ENCODE assay signal across 15 cellular contexts in the genomic region with DNA sequence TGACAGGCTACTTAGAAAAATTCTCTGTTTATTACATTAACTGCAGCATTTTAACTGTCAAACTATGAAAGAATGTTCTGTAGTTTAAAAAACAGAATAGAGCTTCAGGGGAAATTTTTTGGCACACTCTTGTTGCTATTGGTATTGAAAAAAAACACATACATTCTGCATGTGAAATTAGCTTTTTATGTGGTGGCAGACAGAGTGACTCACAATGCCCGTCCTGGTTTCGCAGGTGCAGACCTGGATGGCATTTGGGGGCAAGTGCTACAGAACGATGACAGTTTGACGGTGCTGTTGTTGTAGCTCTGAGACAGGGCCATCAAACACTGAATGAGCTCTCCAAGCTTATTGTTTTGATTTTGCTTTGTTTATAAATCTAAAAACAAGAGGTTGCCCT.
DNase-seq lines count a peak whose midpoint lies in the region; ATAC-seq and TF ChIP-seq lines count a peak whose summit lies in the region.
"Had no signal": no experiment of that assay in that cellular context is flagged by ENCODE, and none has a peak within 500 bp of the region (broad histone marks: within the 10 kb centered on the region; RNA-seq: fewer than 3 reads in every experiment).

No MANE protein-coding gene starts in this region.

- no peaks in the 10 kb centered on the region for H3K9me3 Mint-ChIP-seq in T-cell
- H3K9me3 Mint-ChIP-seq: neural crest cell; stimulated activated naive B cell treated with anti-CD40 and anti-IgM and Interleukin-4, amounts not matched to agents 10 μg/mL and 1 μg/mL and 100 μg/mL, for 72 hours had no signal

- peak; percentile 87 to 98 (median 96) for ATAC-seq in T-cell (replicated peaks in 1 of 4)
- ATAC-seq: stimulated activated naive B cell treated with anti-CD40 and anti-IgM and Interleukin-4, amounts not matched to agents 10 μg/mL and 1 μg/mL and 100 μg/mL, for 72 hours had no signal

- H3K9ac ChIP-seq in mesendoderm (ENCODE audit: low read length): no peak overlapping the region
- H3K9ac ChIP-seq: GM23248 had no signal

- intact Hi-C loops in lower leg skin (cut with DNase I; ENCODE audit: low total_unique reads): no loop called here

- H2AK5ac ChIP-seq in mesendoderm (ENCODE audit: low read length): no peak overlapping the region

- no peak overlapping the region for H3K4me2 ChIP-seq in mesendoderm (ENCODE audit: low read length)

- H4K5ac ChIP-seq in mesendoderm (ENCODE audit: low read length): no peak overlapping the region

- WGBS in lower leg skin, 2 donors: 44 to 51% methylated on average over 4 of the region's 4 CpGs
- no CpG with 5 or more reads among the region's 4 CpGs for WGBS in mesendoderm (ENCODE audit: extremely low coverage, insufficient coverage, low lambda C conversion rate)

- H3K56ac ChIP-seq in mesendoderm (ENCODE audit: low read length): no peak overlapping the region

- no peaks in the 10 kb centered on the region for H3K79me1 ChIP-seq in mesendoderm (ENCODE audit: low read length)

- H4K8ac ChIP-seq in mesendoderm (ENCODE audit: low read depth, low read length): no peak overlapping the region

- H3K4me3 ChIP-seq in lower leg skin (ENCODE audit: low read depth, poor library complexity, severe bottlenecking) (no peak overlapping the region), mesendoderm (ENCODE audit: low read length) (no peak overlapping the region)
- H3K4me3 ChIP-seq: cardiac muscle cell, GM23248 had no signal

- peaks cover 19 to 28% (median 20%) of the 10 kb centered on the region in 3 donors for H3K4me1 Mint-ChIP-seq in T-cell
- H3K4me1 Mint-ChIP-seq: stimulated activated naive B cell treated with anti-CD40 and anti-IgM and Interleukin-4, amounts not matched to agents 10 μg/mL and 1 μg/mL and 100 μg/mL, for 72 hours had no signal

- CTCF ChIA-PET in T-cell (lab: Charles Lee): interaction anchor here (0.5 to 1.2 kb wide), 5 partner anchors 19 to 1817 kb away, joined by 3 to 6 read pairs (median 4); no protein-coding TSS in a partner anchor

- POLR2A ChIA-PET in T-cell (lab: Charles Lee): interaction anchor here in 1 of 2 donors (0.6 to 0.7 kb wide), 3 partner anchors 13 to 1974 kb away, joined by 3 to 4 read pairs (median 4); no protein-coding TSS in a partner anchor

- peak overlapping the region; percentile 76 to 86 for H3K27ac Mint-ChIP-seq in T-cell
- H3K27ac Mint-ChIP-seq: stimulated activated naive B cell treated with anti-CD40 and anti-IgM and Interleukin-4, amounts not matched to agents 10 μg/mL and 1 μg/mL and 100 μg/mL, for 72 hours had no signal

- peaks cover 7 to 15% of the 10 kb centered on the region in 2 donors for H3K27me3 Mint-ChIP-seq in T-cell

- TF ChIP-seq CTCF in lower leg skin (IDR thresholded peaks at IDR 0.05): no peak

- no peak overlapping the region for H3K23ac ChIP-seq in mesendoderm (ENCODE audit: low read length)

- DNase-seq in COLO829 (ENCODE audit: low spot score) (peak; percentile 35), T-cell (peak in 28 of 34 experiments; percentile 5 to 77 (median 35)), Kasumi-1 (lab: John Stamatoyannopoulos, UW) (no peak), NCI-H1048 (lab: John Stamatoyannopoulos, UW) (no peak), lower leg skin (ENCODE audit: low spot score in 2 of 2) (no peak), mesendoderm (no peak)
- DNase-seq in activated naive CD4-positive, alpha-beta T cell treated with anti-CD3 and anti-CD28 coated beads, Interleukin-2, amount 50 U/mL, for 16 hours: peak; percentile 61
- DNase-seq in stimulated activated CD4-positive, alpha-beta T cell treated with anti-CD3 and anti-CD28 coated beads, Interleukin-12 subunit alpha, Interleukin-12 subunit beta, amount 100 ng/mL, for 4 hours: peak; percentile 11
- DNase-seq: activated CD8-positive, alpha-beta memory T cell treated with anti-CD3 and anti-CD28 coated beads, Interleukin-2, amount 50 U/mL, for 48 hours; erythroblast; GM23248; NCI-H2171 treated with DMSO at 0.1 percent for 48 hours; stimulated activated naive B cell treated with anti-CD40 and anti-IgM and Interleukin-4, amounts not matched to agents 10 μg/mL and 1 μg/mL and 100 μg/mL, for 72 hours had no signal

- H3K79me2 ChIP-seq in mesendoderm (ENCODE audit: control insufficient read depth, insufficient read depth, low read length): no peaks in the 10 kb centered on the region

- H2BK5ac ChIP-seq in mesendoderm (ENCODE audit: low read length): no peak overlapping the region

- H2BK120ac ChIP-seq in mesendoderm (ENCODE audit: low read depth, low read length): no peak overlapping the region

- H3K4me3 Mint-ChIP-seq in T-cell: peak overlapping the region in 2 of 3 donors; percentile 2 to 25
- H3K4me3 Mint-ChIP-seq: neural crest cell; stimulated activated naive B cell treated with anti-CD40 and anti-IgM and Interleukin-4, amounts not matched to agents 10 μg/mL and 1 μg/mL and 100 μg/mL, for 72 hours had no signal

- H2BK15ac ChIP-seq in mesendoderm (replicated peaks; ENCODE audit: low read depth): no peak overlapping the region

- no peaks in the 10 kb centered on the region for H3K4me1 ChIP-seq in mesendoderm (ENCODE audit: control insufficient read depth, low read depth, low read length)

- no peaks in the 10 kb centered on the region for H3K36me3 Mint-ChIP-seq in T-cell
- H3K36me3 Mint-ChIP-seq: stimulated activated naive B cell treated with anti-CD40 and anti-IgM and Interleukin-4, amounts not matched to agents 10 μg/mL and 1 μg/mL and 100 μg/mL, for 72 hours had no signal

- no peak for TF ChIP-seq POLR2A in lower leg skin (IDR thresholded peaks at IDR 0.05)

- no peaks in the 10 kb centered on the region for H3K36me3 ChIP-seq in mesendoderm (ENCODE audit: control insufficient read depth, insufficient read depth, low read length)
- H3K36me3 ChIP-seq: cardiac muscle cell had no signal

- no peaks in the 10 kb centered on the region for H3K27me3 ChIP-seq in mesendoderm (ENCODE audit: insufficient read depth, low read length, poor library complexity)
- H3K27me3 ChIP-seq: cardiac muscle cell had no signal

- no peak overlapping the region for H3K18ac ChIP-seq in mesendoderm (ENCODE audit: low read length)

- H3K27ac ChIP-seq in mesendoderm (ENCODE audit: low read depth, low read length): no peak overlapping the region
- H3K27ac ChIP-seq: cardiac muscle cell, GM23248 had no signal

- H3K4ac ChIP-seq in mesendoderm (ENCODE audit: low read depth, low read length): no peak overlapping the region

Comparison
In these comparisons a context has a peak if more than half of its experiments do, and no peak if none do; other contexts are left out.
1. DNase-seq: peak in COLO829 (single experiment), T-cell (28 of 34), activated naive CD4-positive, alpha-beta T cell treated with anti-CD3 and anti-CD28 coated beads, Interleukin-2, amount 50 U/mL, for 16 hours (single experiment) and stimulated activated CD4-positive, alpha-beta T cell treated with anti-CD3 and anti-CD28 coated beads, Interleukin-12 subunit alpha, Interleukin-12 subunit beta, amount 100 ng/mL, for 4 hours (single experiment); none in Kasumi-1 (0 of 2), NCI-H1048 (single experiment), lower leg skin (0 of 2) and mesendoderm (single experiment).